8 cellular contexts compared by ENCODE assay signal in the genomic region with DNA sequence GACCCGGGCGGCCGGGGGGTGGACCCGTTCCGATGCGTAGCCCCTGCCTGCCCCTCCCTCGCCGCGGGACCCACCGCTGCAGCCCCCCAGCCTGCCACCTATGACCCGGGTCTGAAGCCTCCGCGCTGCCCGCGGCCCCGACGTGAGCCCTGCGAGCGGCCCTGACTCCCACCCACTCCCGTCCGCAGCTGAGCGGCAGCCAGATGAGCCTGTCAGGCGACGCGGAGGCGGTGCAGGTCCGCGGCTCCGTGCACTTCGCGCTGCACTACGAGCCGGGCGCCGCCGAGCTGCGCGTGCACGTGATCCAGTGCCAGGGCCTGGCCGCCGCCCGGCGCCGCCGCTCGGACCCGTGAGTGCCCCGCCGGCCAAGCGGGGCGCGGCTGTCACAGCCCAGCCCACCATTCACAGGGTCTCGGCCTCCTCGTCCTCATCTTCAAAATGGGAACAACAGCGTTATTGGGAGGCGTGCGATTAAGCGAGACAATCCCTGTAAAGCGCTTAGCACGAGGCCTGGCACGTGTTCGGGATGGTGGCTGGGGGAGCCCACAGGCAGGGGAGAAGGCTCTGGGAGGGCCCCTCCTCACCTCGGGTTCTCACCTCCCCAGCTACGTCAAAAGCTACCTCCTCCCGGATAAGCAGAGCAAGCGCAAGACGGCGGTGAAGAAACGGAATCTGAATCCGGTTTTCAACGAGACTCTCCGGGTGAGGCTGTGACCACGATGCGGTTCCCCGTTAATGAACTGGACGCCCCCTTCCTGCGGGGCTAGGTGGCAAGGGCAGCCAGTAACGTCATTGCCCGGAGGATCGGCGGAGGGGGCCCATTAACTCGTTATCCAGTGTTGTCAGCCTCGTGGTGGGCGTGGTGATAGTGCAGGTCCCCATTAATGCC. TPM values are rescaled to one million over a fixed set of nuclear protein-coding genes. Genes with fewer than 3 reads are reported as not detected.
DNase-seq lines count a peak whose midpoint lies in the region; ATAC-seq, FAIRE-seq and TF ChIP-seq lines count a peak whose summit lies in the region.

No MANE protein-coding gene starts in this region.

- no peaks in the 10 kb centered on the region for H3K9me3 ChIP-seq in A549
- no peaks in the 10 kb centered on the region for H3K9me3 ChIP-seq in cardiac muscle cell (ENCODE audit: low read depth)

- intact Hi-C loops in posterior vena cava (cut with DNase I), result no loop called here
- intact Hi-C loops in activated CD4-positive, alpha-beta T cell treated with anti-CD3 and anti-CD28 coated beads, Interleukin-2, amount 10 ng/mL, durations not matched to agents 24 days and 14 days (cut with micrococcal nuclease), result loop anchor here (1.0 kb wide), 1 partner anchor 9 kb away; no protein-coding TSS in a partner anchor

- H3K4me3 Mint-ChIP-seq in activated CD4-positive, alpha-beta T cell treated with anti-CD3 and anti-CD28 coated beads, Interleukin-2, amount 10 ng/mL, durations not matched to agents 24 days and 14 days, result no peak overlapping the region

- ATAC-seq in A549 (peak; percentile 89 to 94), HG02885 (IDR thresholded peaks at IDR 0.05; ENCODE audit: poor library complexity, unreplicated experiment) (no peak)

- H3K27ac ChIP-seq in A549 (peak overlapping the region; percentile 78 to 89), VCaP (peak overlapping the region; percentile 91), cardiac muscle cell (peak overlapping the region; percentile 24)

- no peak for TF ChIP-seq EP300 in A549 (IDR thresholded peaks at IDR 0.05)

- peaks cover 14% of the 10 kb centered on the region; the same call in 1 of the 3 replicates for H3K4me1 ChIP-seq in A549
- H3K4me1 ChIP-seq in cardiac muscle cell (ENCODE audit: low read depth), result peaks cover 5% of the 10 kb centered on the region

- H3K4me3 ChIP-seq in A549, result peak overlapping the region; percentile 48
- H3K4me3 ChIP-seq in cardiac muscle cell, result peak overlapping the region; percentile 47

- DNase-seq in A549 (ENCODE audit: low read depth in 1 of 2, low spot score in 1 of 2) (peak; percentile 70 to 80), HT-29 (ENCODE audit: low spot score) (peak; percentile 76), cardiac muscle cell (ENCODE audit: low read depth in 1 of 2, low spot score in 1 of 2) (peak; percentile 83 to 89), posterior vena cava (ENCODE audit: low spot score) (peak; percentile 90), GM19239 (ENCODE audit: insufficient read length, low spot score) (no peak)
- no peak for DNase-seq in activated CD4-positive, alpha-beta T cell treated with anti-CD3 and anti-CD28 coated beads, Interleukin-2, amount 10 ng/mL, durations not matched to agents 24 days and 14 days

- CTCF ChIA-PET in A549 (lab: Yijun Ruan, JAX), result interaction anchor here (1.1 to 12.1 kb wide), 6 partner anchors 8 to 49 kb away, joined by 3 to 134 read pairs (median 8); a partner anchor contains a TSS

- H3K4me2 ChIP-seq in A549, result peak overlapping the region; percentile 96

- no peak overlapping the region for H3K27ac Mint-ChIP-seq in activated CD4-positive, alpha-beta T cell treated with anti-CD3 and anti-CD28 coated beads, Interleukin-2, amount 10 ng/mL, durations not matched to agents 24 days and 14 days

- H3K27me3 ChIP-seq in cardiac muscle cell, result no peaks in the 10 kb centered on the region

- no peak for TF ChIP-seq RAD21 in A549 (conservative IDR thresholded peaks at IDR 0.05 in 1 of 2, IDR thresholded peaks at IDR 0.05 in 1 of 2)

- WGBS in A549 (ENCODE audit: missing lambda C conversion rate), result 94% methylated on average over 25 of the region's 84 CpGs

- H3K36me3 ChIP-seq in cardiac muscle cell, result no peaks in the 10 kb centered on the region

- TF ChIP-seq POLR2A in A549 (IDR thresholded peaks at IDR 0.05; ENCODE audit: low read length), result peak; percentile 16; the same call in 1 of the 2 replicates

- peaks cover 9% of the 10 kb centered on the region for H3K4me1 Mint-ChIP-seq in activated CD4-positive, alpha-beta T cell treated with anti-CD3 and anti-CD28 coated beads, Interleukin-2, amount 10 ng/mL, durations not matched to agents 24 days and 14 days

- TF ChIP-seq CTCF in A549 (IDR thresholded peaks at IDR 0.05) (no peak), VCaP (conservative IDR thresholded peaks at IDR 0.05) (no peak), cardiac muscle cell (IDR thresholded peaks at IDR 0.05; ENCODE audit: low read depth, low read length) (no peak)

- no peaks in the 10 kb centered on the region for H3K27me3 Mint-ChIP-seq in activated CD4-positive, alpha-beta T cell treated with anti-CD3 and anti-CD28 coated beads, Interleukin-2, amount 10 ng/mL, durations not matched to agents 24 days and 14 days

- POLR2A ChIA-PET in A549 (lab: Yijun Ruan, JAX), result interaction anchor here (1.0 to 2.0 kb wide), 2 partner anchors 16 to 17 kb away, joined by 3 to 11 read pairs; a partner anchor contains a TSS

- peaks cover 19% of the 10 kb centered on the region for H3K36me3 Mint-ChIP-seq in activated CD4-positive, alpha-beta T cell treated with anti-CD3 and anti-CD28 coated beads, Interleukin-2, amount 10 ng/mL, durations not matched to agents 24 days and 14 days (ENCODE audit: low read depth)

- no peaks in the 10 kb centered on the region for H3K9me3 Mint-ChIP-seq in activated CD4-positive, alpha-beta T cell treated with anti-CD3 and anti-CD28 coated beads, Interleukin-2, amount 10 ng/mL, durations not matched to agents 24 days and 14 days

- no peak for FAIRE-seq in A549 (lab: Jason Lieb, UNC)
- FAIRE-seq in GM19239 (lab: Jason Lieb, UNC), result no peak

TF ChIP-seq in A549, 52 proteins besides CTCF, POLR2A, EP300 and RAD21 (continues in another document):
- TF ChIP-seq RCOR1 (IDR thresholded peaks at IDR 0.05; ENCODE audit: low read depth, low read length), result no peak
- no peak for TF ChIP-seq KDM1A (IDR thresholded peaks at IDR 0.05; ENCODE audit: low read depth)

RNA-seq across cellular contexts. Expression of a gene that starts 8.2 kb away (rescaled TPM):
- polyA plus RNA-seq in A549 (2011; rRNA removed), result 0.50 and 0.80 TPM in 2 replicates
- 0.94 and 1.0 TPM in 2 replicates for polyA plus RNA-seq in A549 (2012; cell fraction: cytosol; rRNA removed)
- 4.8 and 5.8 TPM in 2 replicates for polyA plus RNA-seq in A549 (2012; cell fraction: nucleus; rRNA removed)
- polyA plus RNA-seq in A549 (2017; fragmentation: RNase III; extraction: RNeasy Plus Mini Kit Qiagen cat#74134 plus additional on column Dnase treatment), result 0.50 to 0.76 TPM (median 0.58 TPM) in 3 replicates
- polyA minus RNA-seq in A549 (2011; rRNA and poly(A)+ RNA removed), result 0.37 and 0.73 TPM in 2 replicates
- 17.1 and 21.9 TPM in 2 replicates for total RNA-seq in HT-29 (2014; rRNA removed; shearing (Covaris generic))
- total RNA-seq in cardiac muscle cell, result 14.7 and 23.5 TPM in 2 replicates
- polyA plus RNA-seq in cardiac muscle cell, result 31.8 and 44.1 TPM in 2 replicates
- total RNA-seq in posterior vena cava, result 1 to 10 TPM; 1.6 to 1.9 TPM
- total RNA-seq in activated CD4-positive, alpha-beta T cell treated with anti-CD3 and anti-CD28 coated beads, Interleukin-2, amount 10 ng/mL, durations not matched to agents 24 days and 14 days, result 29.7 and 29.8 TPM in 2 replicates

RNA-seq across cellular contexts. Expression of a gene that starts 16.7 kb away (rescaled TPM):
- polyA plus RNA-seq in A549 (2011; rRNA removed) (3.6 and 3.7 TPM in 2 replicates), A549 (2017; fragmentation: RNase III; extraction: RNeasy Plus Mini Kit Qiagen cat#74134 plus additional on column Dnase treatment) (7.5 to 8.5 TPM (median 8.3 TPM) in 3 replicates), cardiac muscle cell (12.7 and 17.8 TPM in 2 replicates)
- polyA plus RNA-seq in A549 (2012; cell fraction: cytosol; rRNA removed), result 5.7 and 6.0 TPM in 2 replicates
- polyA plus RNA-seq in A549 (2012; cell fraction: nucleus; rRNA removed), result 32.7 and 42.7 TPM in 2 replicates
- polyA minus RNA-seq in A549 (2011; rRNA and poly(A)+ RNA removed), result 5.3 and 5.8 TPM in 2 replicates
- 17.0 and 19.7 TPM in 2 replicates for total RNA-seq in HT-29 (2014; rRNA removed; shearing (Covaris generic))
- total RNA-seq in cardiac muscle cell (13.6 and 17.1 TPM in 2 replicates), posterior vena cava (10 to 100 TPM; 72.8 to 94.3 TPM)
- 13.2 and 14.7 TPM in 2 replicates for total RNA-seq in activated CD4-positive, alpha-beta T cell treated with anti-CD3 and anti-CD28 coated beads, Interleukin-2, amount 10 ng/mL, durations not matched to agents 24 days and 14 days

RNA-seq across cellular contexts. Expression of a gene that starts 24.6 kb away (rescaled TPM):
- polyA plus RNA-seq in A549 (2011; rRNA removed) (not detected in 2 replicates), A549 (2017; fragmentation: RNase III; extraction: RNeasy Plus Mini Kit Qiagen cat#74134 plus additional on column Dnase treatment) (not detected in 3 replicates), cardiac muscle cell (0.81 and 2.9 TPM in 2 replicates)
- not detected in 2 replicates for polyA plus RNA-seq in A549 (2012; cell fraction: cytosol; rRNA removed)
- not detected in 2 replicates for polyA plus RNA-seq in A549 (2012; cell fraction: nucleus; rRNA removed)
- not detected in 2 replicates for polyA minus RNA-seq in A549 (2011; rRNA and poly(A)+ RNA removed)
- not detected in 2 replicates for total RNA-seq in HT-29 (2014; rRNA removed; shearing (Covaris generic))
- total RNA-seq in cardiac muscle cell (0.18 and 3.6 TPM in 2 replicates), posterior vena cava (10 to 100 TPM; 10.4 to 11.6 TPM)
- total RNA-seq in activated CD4-positive, alpha-beta T cell treated with anti-CD3 and anti-CD28 coated beads, Interleukin-2, amount 10 ng/mL, durations not matched to agents 24 days and 14 days, result not detected in 2 replicates

RNA-seq across cellular contexts. Expression of a gene that starts 28.1 kb away (rescaled TPM):
- 27.1 and 28.4 TPM in 2 replicates for polyA plus RNA-seq in A549 (2011; rRNA removed)
- polyA plus RNA-seq in A549 (2012; cell fraction: cytosol; rRNA removed), result 46.5 and 61.8 TPM in 2 replicates
- 62.1 and 74.3 TPM in 2 replicates for polyA plus RNA-seq in A549 (2012; cell fraction: nucleus; rRNA removed)
- polyA plus RNA-seq in A549 (2017; fragmentation: RNase III; extraction: RNeasy Plus Mini Kit Qiagen cat#74134 plus additional on column Dnase treatment), result 29.7 to 32.0 TPM (median 30.0 TPM) in 3 replicates
- 57.5 and 61.8 TPM in 2 replicates for polyA minus RNA-seq in A549 (2011; rRNA and poly(A)+ RNA removed)
- 80.1 and 90.2 TPM in 2 replicates for total RNA-seq in HT-29 (2014; rRNA removed; shearing (Covaris generic))
- total RNA-seq in cardiac muscle cell, result 32.1 and 39.6 TPM in 2 replicates
- polyA plus RNA-seq in cardiac muscle cell, result 55.2 and 60.5 TPM in 2 replicates
- 10 to 100 TPM; 25.0 to 26.7 TPM for total RNA-seq in posterior vena cava
- 39.6 and 41.4 TPM in 2 replicates for total RNA-seq in activated CD4-positive, alpha-beta T cell treated with anti-CD3 and anti-CD28 coated beads, Interleukin-2, amount 10 ng/mL, durations not matched to agents 24 days and 14 days

RNA-seq across cellular contexts. Expression of a gene that starts 33.1 kb away (rescaled TPM):
- not detected in 2 replicates for polyA plus RNA-seq in A549 (2011; rRNA removed)
- polyA plus RNA-seq in A549 (2012; cell fraction: cytosol; rRNA removed), result not detected in 2 replicates
- polyA plus RNA-seq in A549 (2012; cell fraction: nucleus; rRNA removed), result not detected in 2 replicates
- polyA plus RNA-seq in A549 (2017; fragmentation: RNase III; extraction: RNeasy Plus Mini Kit Qiagen cat#74134 plus additional on column Dnase treatment), result not detected in 3 replicates
- not detected in 2 replicates for polyA minus RNA-seq in A549 (2011; rRNA and poly(A)+ RNA removed)
- not detected in 2 replicates for total RNA-seq in HT-29 (2014; rRNA removed; shearing (Covaris generic))
- 0.24 TPM in 1 of 2 replicates, not detected in the other for total RNA-seq in cardiac muscle cell
- polyA plus RNA-seq in cardiac muscle cell, result 0.35 and 0.62 TPM in 2 replicates
- total RNA-seq in posterior vena cava, result not detected
- total RNA-seq in activated CD4-positive, alpha-beta T cell treated with anti-CD3 and anti-CD28 coated beads, Interleukin-2, amount 10 ng/mL, durations not matched to agents 24 days and 14 days, result not detected in 2 replicates

Comparison
In these comparisons a context has a peak if more than half of its experiments do, and no peak if none do; other contexts are left out.
1. DNase-seq: peak in A549 (2 of 2), HT-29 (single experiment), cardiac muscle cell (2 of 2) and posterior vena cava (single experiment); none in activated CD4-positive, alpha-beta T cell treated with anti-CD3 and anti-CD28 coated beads, Interleukin-2, amount 10 ng/mL, durations not matched to agents 24 days and 14 days (single experiment) and GM19239 (single experiment).
2. H3K27ac ChIP-seq: peak in every context shown above with its lines; median percentile 91 in VCaP; 84 in A549; 24 in cardiac muscle cell.